1 cellular context compared by ENCODE assay signal in the genomic region with DNA sequence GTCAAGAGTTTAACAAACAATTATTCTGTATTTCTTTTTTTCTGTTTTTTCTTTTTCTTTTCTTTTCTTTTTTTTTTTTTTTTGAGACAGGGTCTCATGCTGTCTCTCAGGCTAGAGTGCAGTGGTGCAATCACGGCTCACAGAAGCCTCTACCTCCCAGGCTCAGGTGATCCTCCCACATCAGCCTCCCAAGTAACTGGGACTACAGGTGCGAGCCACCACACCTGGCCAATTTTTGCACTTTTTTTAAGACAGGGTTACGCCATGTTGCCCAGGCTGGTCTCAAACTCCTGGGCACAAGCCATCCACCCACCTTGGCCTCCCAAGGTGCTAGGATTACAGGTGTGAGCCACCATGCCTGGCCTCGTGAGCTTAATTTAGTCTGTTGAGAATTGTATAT.
A peak's percentile ranks its signal among the peaks of the same experiment; 100 is the strongest.
TF ChIP-seq lines count a peak whose summit lies in the region.

No MANE protein-coding gene starts in this region.

TF ChIP-seq in HepG2, 621 proteins besides CTCF, POLR2A, EP300 and RAD21:
- TF ChIP-seq, protein P1, sequence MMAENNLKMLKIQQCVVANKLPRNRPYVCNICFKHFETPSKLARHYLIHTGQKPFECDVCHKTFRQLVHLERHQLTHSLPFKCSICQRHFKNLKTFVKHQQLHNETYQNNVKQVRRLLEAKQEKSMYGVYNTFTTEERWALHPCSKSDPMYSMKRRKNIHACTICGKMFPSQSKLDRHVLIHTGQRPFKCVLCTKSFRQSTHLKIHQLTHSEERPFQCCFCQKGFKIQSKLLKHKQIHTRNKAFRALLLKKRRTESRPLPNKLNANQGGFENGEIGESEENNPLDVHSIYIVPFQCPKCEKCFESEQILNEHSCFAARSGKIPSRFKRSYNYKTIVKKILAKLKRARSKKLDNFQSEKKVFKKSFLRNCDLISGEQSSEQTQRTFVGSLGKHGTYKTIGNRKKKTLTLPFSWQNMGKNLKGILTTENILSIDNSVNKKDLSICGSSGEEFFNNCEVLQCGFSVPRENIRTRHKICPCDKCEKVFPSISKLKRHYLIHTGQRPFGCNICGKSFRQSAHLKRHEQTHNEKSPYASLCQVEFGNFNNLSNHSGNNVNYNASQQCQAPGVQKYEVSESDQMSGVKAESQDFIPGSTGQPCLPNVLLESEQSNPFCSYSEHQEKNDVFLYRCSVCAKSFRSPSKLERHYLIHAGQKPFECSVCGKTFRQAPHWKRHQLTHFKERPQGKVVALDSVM (CRISPR knock-in tag; IDR thresholded peaks at IDR 0.05): peak; percentile 51; the same call in 1 of the 2 replicates
- 0 out of 2 replicates have a peak, but pooled peaks have one; percentile 50 for TF ChIP-seq ZMYM2 (CRISPR knock-in tag; IDR thresholded peaks at IDR 0.05)
- peak; percentile 94 for TF ChIP-seq ZNF460 (CRISPR knock-in tag; IDR thresholded peaks at IDR 0.05; ENCODE audit: borderline replicate concordance)
TF ChIP-seq in HepG2: peak in this region for 3; not testable (repeated sequence) for 618.
